ENCODE assay signal across 8 cellular contexts in genomic region chr6:6315660-6316059, GRCh38.
DNase-seq lines count a peak whose midpoint lies in the region; ATAC-seq and TF ChIP-seq lines count a peak whose summit lies in the region.

No MANE protein-coding gene starts in this region.

- H3K4me1 ChIP-seq in adipocyte (ENCODE audit: control insufficient read depth, insufficient read depth, low read length): no peaks in the 10 kb centered on the region

- no peak for ATAC-seq in HG03045 (IDR thresholded peaks at IDR 0.05; ENCODE audit: unreplicated experiment)

- no peaks in the 10 kb centered on the region for H3K9me3 ChIP-seq in adipocyte (ENCODE audit: control insufficient read depth, low read length)

- peaks cover 37% of the 10 kb centered on the region for H3K27me3 ChIP-seq in adipocyte (replicated peaks; ENCODE audit: control insufficient read depth, insufficient read depth, low read length)

- H3K36me3 ChIP-seq in adipocyte (ENCODE audit: control insufficient read depth, insufficient read depth, low read length, severe bottlenecking): no peaks in the 10 kb centered on the region

- H3K4me3 ChIP-seq in adipocyte (ENCODE audit: low read length): no peak overlapping the region

- peak; percentile 44 for DNase-seq in AG08395 (ENCODE audit: low spot score)
- DNase-seq in GM10266 (ENCODE audit: extremely low spot score): peak; percentile 47
- peak; percentile 41 to 48 for DNase-seq in NCI-H2081 (lab: John Stamatoyannopoulos, UW)
- peak; percentile 50 for DNase-seq in adipocyte (ENCODE audit: low read depth)
- DNase-seq in iPS-NIHi7 (ENCODE audit: extremely low spot score): peak; percentile 60
- peak in 3 of 4 experiments; percentile 2 to 17 (median 12) for DNase-seq in stimulated activated CD4-positive, alpha-beta T cell treated with anti-CD3 and anti-CD28 coated beads, Interleukin-1b, Interleukin-23, amount 100 ng/mL, for 24 hours (ENCODE audit: low read depth in 4 of 4, low spot score in 1 of 4)
- DNase-seq in epidermal melanocyte (ENCODE audit: insufficient read length, low spot score): no peak

- H3K9ac ChIP-seq in adipocyte (ENCODE audit: low read length): no peak overlapping the region

- TF ChIP-seq CTCF in GM10266 (IDR thresholded peaks at IDR 0.05; ENCODE audit: control insufficient read depth, insufficient read depth, low read depth, missing control alignments): peak; percentile 76
